23 cellular contexts compared by ENCODE assay signal in genomic region chr3:81545572-81545971, GRCh38.
DNase-seq lines count a peak whose midpoint lies in the region; ATAC-seq, FAIRE-seq and TF ChIP-seq lines count a peak whose summit lies in the region.
"Had no signal": no experiment of that assay in that cellular context is flagged by ENCODE, and none has a peak within 500 bp of the region (broad histone marks: within the 10 kb centered on the region; RNA-seq: fewer than 3 reads in every experiment).

No MANE protein-coding gene starts in this region.

- H3K4me2 ChIP-seq in HepG2 (ENCODE audit: low read depth, low read length), result no peak overlapping the region

- POLR2A ChIA-PET in HepG2 (lab: Yijun Ruan, JAX), result no interaction called here

- 94% methylated on average over 2 of the region's 2 CpGs for WGBS in HepG2 (ENCODE audit: low lambda C conversion rate)

- no peak for TF ChIP-seq RAD21 in HepG2 (CRISPR knock-in tag; IDR thresholded peaks at IDR 0.05)

- BruUV-seq in HepG2 (replicated peaks; lab: Mats Ljungman, UMichigan), result no TSS peak

- no peak overlapping the region for H3K9ac ChIP-seq in HepG2 (ENCODE audit: insufficient read depth, low read depth, low read length)

- no peaks in the 10 kb centered on the region for H3K36me3 ChIP-seq in HepG2 (replicated peaks in 1 of 2; ENCODE audit: control insufficient read depth in 1 of 2, insufficient read depth in 2 of 2, low read length in 2 of 2)
- H3K36me3 ChIP-seq: right atrium auricular region, upper lobe of right lung had no signal

- no peak for ATAC-seq in HepG2
- ATAC-seq: naive thymus-derived CD4-positive, alpha-beta T cell; upper lobe of right lung; WTC11 had no signal

- in situ Hi-C loops in HepG2 (cut with HindIII; ENCODE audit: extremely low pct_ligation_motif_present, low pct_unique_long_range_greater_than_20kb), result no loop called here

- CTCF ChIA-PET in HepG2 (lab: Yijun Ruan, JAX; ENCODE audit: low intra/inter-chr PET ratio, low total read pairs), result no interaction called here

- no peaks in the 10 kb centered on the region for H3K79me2 ChIP-seq in HepG2 (ENCODE audit: insufficient read depth, low read length)

- no peak overlapping the region for H3K4me3 ChIP-seq in HepG2 (replicated peaks in 1 of 3; ENCODE audit: insufficient read depth in 1 of 3, low read depth in 2 of 3, low read length in 3 of 3)
- H3K4me3 ChIP-seq: right atrium auricular region, upper lobe of right lung had no signal

- H3K27me3 ChIP-seq in HepG2 (ENCODE audit: control insufficient read depth in 1 of 2, insufficient read depth in 2 of 2, low read length in 2 of 2), result no peaks in the 10 kb centered on the region
- H3K27me3 ChIP-seq: right atrium auricular region, upper lobe of right lung had no signal

- H3K4me1 ChIP-seq in HepG2 (ENCODE audit: insufficient read depth, low read length), result no peaks in the 10 kb centered on the region
- H3K4me1 ChIP-seq: right atrium auricular region, upper lobe of right lung had no signal

- H4K20me1 ChIP-seq in HepG2 (ENCODE audit: insufficient read depth, low read length), result no peaks in the 10 kb centered on the region

- no peak for TF ChIP-seq CTCF in HepG2 (CRISPR knock-in tag; IDR thresholded peaks at IDR 0.05)

- DNase-seq in AG20443 (ENCODE audit: low spot score) (peak; percentile 11), LHCN-M2 (ENCODE audit: low read depth) (peak; percentile 43), dedifferentiated amniotic fluid mesenchymal stem cell (ENCODE audit: extremely low spot score) (peak; percentile 56), HepG2 (ENCODE audit: low spot score) (no peak), NCI-H1105 (lab: John Stamatoyannopoulos, UW) (no peak), dermis blood vessel endothelial cell (no peak), DMS153 treated with DMSO at 0.1 percent for 48 hours (lab: John Stamatoyannopoulos, UW; ENCODE audit: unreplicated experiment) (no peak)
- DNase-seq in activated CD4-positive, CD25-positive, alpha-beta regulatory T cell treated with anti-CD3 and anti-CD28 coated beads, Interleukin-2, amount 50 U/mL, for 72 hours, result no peak
- DNase-seq: activated CD4-positive, alpha-beta T cell treated with anti-CD3 and anti-CD28 coated beads, Interleukin-2, amount 50 U/mL, for 4 hours; activated CD8-positive, alpha-beta memory T cell treated with anti-CD3 and anti-CD28 coated beads, Interleukin-2, amount 50 U/mL, for 4 hours; cortex of kidney; KBM-7; mesendoderm; MV-4-11; naive thymus-derived CD4-positive, alpha-beta T cell; NCI-H1694 treated with DMSO at 0.1 percent for 48 hours; NCI-H2171 treated with DMSO at 0.1 percent for 48 hours; NCI-H526; T-helper 9 cell; upper lobe of right lung had no signal

- FAIRE-seq in HepG2 (lab: Jason Lieb, UNC), result no peak

- TF ChIP-seq POLR2A in HepG2 (IDR thresholded peaks at IDR 0.05; ENCODE audit: insufficient read depth in 1 of 2, low read depth in 2 of 2, low read length in 2 of 2), result no peak

- intact Hi-C loops in HepG2 (cut with micrococcal nuclease; ENCODE audit: unreplicated experiment), result no loop called here

- H3K9me3 ChIP-seq in HepG2 (ENCODE audit: low read length), result peaks cover 11% of the 10 kb centered on the region
- H3K9me3 ChIP-seq: right atrium auricular region, upper lobe of right lung had no signal

- no peak overlapping the region for H2AFZ ChIP-seq in HepG2 (ENCODE audit: low read length)

- no peak overlapping the region for H3K27ac ChIP-seq in HepG2 (ENCODE audit: extremely low read length, insufficient read depth, low read length)
- H3K27ac ChIP-seq: C4-2B, right atrium auricular region, upper lobe of right lung had no signal

- no peak for TF ChIP-seq EP300 in HepG2 (IDR thresholded peaks at IDR 0.05; ENCODE audit: low read depth in 2 of 2, low read length in 2 of 2)
- TF ChIP-seq EP300 in HepG2 (CRISPR knock-in tag; IDR thresholded peaks at IDR 0.05; ENCODE audit: borderline replicate concordance), result no peak

TF ChIP-seq in HepG2, 621 proteins besides CTCF, POLR2A, EP300 and RAD21:
- TF ChIP-seq TMF1 (CRISPR knock-in tag; IDR thresholded peaks at IDR 0.05; ENCODE audit: low read depth) (no peak), ZNF562 (CRISPR knock-in tag; IDR thresholded peaks at IDR 0.05; ENCODE audit: borderline replicate concordance) (no peak), IKZF1 (IDR thresholded peaks at IDR 0.05) (no peak), ZFX (CRISPR knock-in tag; IDR thresholded peaks at IDR 0.05; ENCODE audit: low read depth) (no peak), POLR2AphosphoS2 (IDR thresholded peaks at IDR 0.05; ENCODE audit: low read depth, low read length) (0 out of 2 replicates have a peak, but pooled peaks have one; percentile 59)
- TF ChIP-seq, protein P1, sequence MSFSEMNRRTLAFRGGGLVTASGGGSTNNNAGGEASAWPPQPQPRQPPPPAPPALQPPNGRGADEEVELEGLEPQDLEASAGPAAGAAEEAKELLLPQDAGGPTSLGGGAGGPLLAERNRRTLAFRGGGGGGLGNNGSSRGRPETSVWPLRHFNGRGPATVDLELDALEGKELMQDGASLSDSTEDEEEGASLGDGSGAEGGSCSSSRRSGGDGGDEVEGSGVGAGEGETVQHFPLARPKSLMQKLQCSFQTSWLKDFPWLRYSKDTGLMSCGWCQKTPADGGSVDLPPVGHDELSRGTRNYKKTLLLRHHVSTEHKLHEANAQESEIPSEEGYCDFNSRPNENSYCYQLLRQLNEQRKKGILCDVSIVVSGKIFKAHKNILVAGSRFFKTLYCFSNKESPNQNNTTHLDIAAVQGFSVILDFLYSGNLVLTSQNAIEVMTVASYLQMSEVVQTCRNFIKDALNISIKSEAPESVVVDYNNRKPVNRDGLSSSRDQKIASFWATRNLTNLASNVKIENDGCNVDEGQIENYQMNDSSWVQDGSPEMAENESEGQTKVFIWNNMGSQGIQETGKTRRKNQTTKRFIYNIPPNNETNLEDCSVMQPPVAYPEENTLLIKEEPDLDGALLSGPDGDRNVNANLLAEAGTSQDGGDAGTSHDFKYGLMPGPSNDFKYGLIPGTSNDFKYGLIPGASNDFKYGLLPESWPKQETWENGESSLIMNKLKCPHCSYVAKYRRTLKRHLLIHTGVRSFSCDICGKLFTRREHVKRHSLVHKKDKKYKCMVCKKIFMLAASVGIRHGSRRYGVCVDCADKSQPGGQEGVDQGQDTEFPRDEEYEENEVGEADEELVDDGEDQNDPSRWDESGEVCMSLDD (CRISPR knock-in tag; IDR thresholded peaks at IDR 0.05; ENCODE audit: borderline replicate concordance), result no peak

Comparison
In these comparisons a context has a peak if more than half of its experiments do, and no peak if none do; other contexts are left out.
1. DNase-seq: peak in AG20443 (single experiment), LHCN-M2 (single experiment) and dedifferentiated amniotic fluid mesenchymal stem cell (single experiment); none in HepG2 (single experiment), NCI-H1105 (single experiment), activated CD4-positive, CD25-positive, alpha-beta regulatory T cell treated with anti-CD3 and anti-CD28 coated beads, Interleukin-2, amount 50 U/mL, for 72 hours (single experiment), dermis blood vessel endothelial cell (single experiment) and DMS153 treated with DMSO at 0.1 percent for 48 hours (single experiment).